ENCODE assay signal across 15 cellular contexts in the genomic region with DNA sequence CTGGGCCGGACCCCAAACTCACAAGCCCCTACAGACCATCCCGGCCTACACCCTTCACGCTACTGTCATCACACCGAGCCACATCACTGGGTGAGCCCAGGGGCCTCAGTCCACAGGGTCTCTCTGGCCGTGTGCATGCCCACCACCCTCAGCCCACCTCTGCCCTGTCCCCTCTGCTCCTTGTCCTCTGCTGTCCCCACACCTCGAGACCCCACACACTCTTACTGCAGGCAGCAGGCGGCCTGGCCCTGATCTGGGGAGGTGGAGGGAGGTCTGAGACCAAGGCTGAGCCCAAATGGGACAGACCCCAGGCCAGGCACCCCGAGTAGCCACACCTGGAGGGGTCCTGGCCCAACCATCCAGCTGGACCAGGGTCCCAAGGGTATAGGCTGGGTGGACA.
"Had no signal": no experiment of that assay in that cellular context is flagged by ENCODE, and none has a peak within 500 bp of the region (broad histone marks: within the 10 kb centered on the region; RNA-seq: fewer than 3 reads in every experiment).

No MANE protein-coding gene starts in this region.

- H3K4me1 ChIP-seq: body of pancreas, prostate gland, tibial artery, vagina had no signal

- H3K36me3 ChIP-seq: prostate gland, vagina had no signal

- H3K27me3 ChIP-seq: body of pancreas, dorsolateral prefrontal cortex, tibial artery, vagina had no signal

- H3K27ac ChIP-seq: body of pancreas, prostate gland, tibial artery, vagina had no signal

- H3K4me3 Mint-ChIP-seq: activated T-cell treated with anti-CD3 and anti-CD28 coated beads, Interleukin-2, amount 50 U/mL, for 24 hours; natural killer cell treated with Interleukin-12 subunit alpha and Interleukin-12 subunit beta and Interleukin-15 and Interleukin-18, amount 100 ng/mL, for 72 hours; stimulated activated memory B cell treated with anti-CD40 and anti-IgM and Interleukin-4, amounts not matched to agents 10 μg/mL and 1 μg/mL and 100 μg/mL, for 72 hours; T-helper 2 cell treated with Interferon-gamma antibody and Interleukin-4, amounts not matched to agents 5 μg/mL and 100 μg/mL, for 36 hours had no signal

- ATAC-seq: activated naive CD4-positive, alpha-beta T cell treated with anti-CD3 and anti-CD28 coated beads, Interleukin-2, amount 50 U/mL, for 72 hours; body of pancreas; stimulated activated memory B cell treated with anti-CD40 and anti-IgM and Interleukin-4, amounts not matched to agents 10 μg/mL and 1 μg/mL and 100 μg/mL, for 72 hours had no signal

- H3K4me1 Mint-ChIP-seq: stimulated activated memory B cell treated with anti-CD40 and anti-IgM and Interleukin-4, amounts not matched to agents 10 μg/mL and 1 μg/mL and 100 μg/mL, for 72 hours had no signal

- DNase-seq: activated CD4-positive, alpha-beta T cell treated with anti-CD3 and anti-CD28 coated beads for 1 hour; activated CD4-positive, alpha-beta T cell treated with anti-CD3 and anti-CD28 coated beads, Interleukin-2, amount 50 U/mL, for 4 hours; activated T-cell treated with anti-CD3 and anti-CD28 coated beads, Interleukin-2, amount 50 U/mL, for 24 hours; cerebellar nuclear complex; mesendoderm; stimulated activated CD4-positive, alpha-beta T cell treated with anti-CD3 and anti-CD28 coated beads, Interleukin-2, amount 100 ng/mL, for 48 hours had no signal

- H3K27ac Mint-ChIP-seq: activated T-cell treated with anti-CD3 and anti-CD28 coated beads, Interleukin-2, amount 50 U/mL, for 24 hours; natural killer cell treated with Interleukin-12 subunit alpha and Interleukin-12 subunit beta and Interleukin-15 and Interleukin-18, amount 100 ng/mL, for 72 hours; stimulated activated memory B cell treated with anti-CD40 and anti-IgM and Interleukin-4, amounts not matched to agents 10 μg/mL and 1 μg/mL and 100 μg/mL, for 72 hours; T-helper 2 cell treated with Interferon-gamma antibody and Interleukin-4, amounts not matched to agents 5 μg/mL and 100 μg/mL, for 36 hours had no signal

- H3K4me3 ChIP-seq: body of pancreas, prostate gland, tibial artery, vagina had no signal

- H3K9me3 ChIP-seq: body of pancreas, prostate gland had no signal

- H3K27me3 Mint-ChIP-seq: activated T-cell treated with anti-CD3 and anti-CD28 coated beads, Interleukin-2, amount 50 U/mL, for 24 hours; natural killer cell treated with Interleukin-12 subunit alpha and Interleukin-12 subunit beta and Interleukin-15 and Interleukin-18, amount 100 ng/mL, for 72 hours; stimulated activated memory B cell treated with anti-CD40 and anti-IgM and Interleukin-4, amounts not matched to agents 10 μg/mL and 1 μg/mL and 100 μg/mL, for 72 hours had no signal

- H3K9me3 Mint-ChIP-seq: natural killer cell treated with Interleukin-12 subunit alpha and Interleukin-12 subunit beta and Interleukin-15 and Interleukin-18, amount 100 ng/mL, for 72 hours had no signal
